In genomic region chr19:16071072-16071691, GRCh38 we compare ENCODE assay signal across 11 cellular contexts. TPM values are rescaled to one million over a fixed set of nuclear protein-coding genes. Genes with fewer than 3 reads are reported as not detected.
DNase-seq lines count a peak whose midpoint lies in the region; ATAC-seq and TF ChIP-seq lines count a peak whose summit lies in the region.
"Had no signal": no experiment of that assay in that cellular context is flagged by ENCODE, and none has a peak within 500 bp of the region (broad histone marks: within the 10 kb centered on the region; RNA-seq: fewer than 3 reads in every experiment).

No MANE protein-coding gene starts in this region.

- no peaks in the 10 kb centered on the region for H3K9me3 Mint-ChIP-seq in activated naive CD8-positive, alpha-beta T cell treated with anti-CD3 and anti-CD28 coated beads, Interleukin-2, amount 10 ng/mL, durations not matched to agents 7 days and 5 days
- no peaks in the 10 kb centered on the region for H3K9me3 Mint-ChIP-seq in activated naive CD8-positive, alpha-beta T cell treated with anti-CD3 and anti-CD28 coated beads for 36 hours
- H3K9me3 Mint-ChIP-seq in activated T-helper 17 cell treated with anti-CD3 and anti-CD28 coated beads, Interleukin-2, amount 50 U/mL, for 72 hours: no peaks in the 10 kb centered on the region
- H3K9me3 Mint-ChIP-seq: activated T-helper 1 cell treated with anti-CD3 and anti-CD28 coated beads, Interleukin-12 subunit alpha, Interleukin-12 subunit beta, Interleukin-2, Interleukin-4 antibody, amounts not matched to agents 30 ng/mL and 10 ng/mL and 1 ng/mL, durations not matched to agents 14 hours and 24 hours and 36 hours; mesothelial cell of epicardium had no signal

- no peak for ATAC-seq in activated naive CD8-positive, alpha-beta T cell treated with anti-CD3 and anti-CD28 coated beads, Interleukin-2, amount 10 ng/mL, durations not matched to agents 7 days and 5 days (ENCODE audit: low read depth)
- no peak for ATAC-seq in activated T-helper 17 cell treated with anti-CD3 and anti-CD28 coated beads, Interleukin-2, amount 50 U/mL, for 72 hours (replicated peaks)

- intact Hi-C loops in transverse colon (cut with DNase I; ENCODE audit: low total_unique reads): loop anchor here (5.0 kb wide), 1 partner anchor 256 kb away; no protein-coding TSS in a partner anchor

- no peak for DNase-seq in activated naive CD8-positive, alpha-beta T cell treated with anti-CD3 and anti-CD28 coated beads, Interleukin-2, amount 10 ng/mL, durations not matched to agents 7 days and 5 days
- DNase-seq in activated naive CD8-positive, alpha-beta T cell treated with anti-CD3 and anti-CD28 coated beads for 36 hours: no peak
- DNase-seq in coronary artery (ENCODE audit: low spot score): no peak
- peak; percentile 15 for DNase-seq in transverse colon
- DNase-seq in Kasumi-1 (lab: John Stamatoyannopoulos, UW): no peak
- DNase-seq in NCI-H146 treated with DMSO at 0.1 percent for 48 hours (lab: John Stamatoyannopoulos, UW; ENCODE audit: unreplicated experiment): no peak
- DNase-seq: NCI-H2107 had no signal

- WGBS in transverse colon (ENCODE audit: low coverage in 1 of 2), 2 donors: 90 to 100% methylated on average over 1 to 5 of the region's 9 CpGs

- H3K36me3 ChIP-seq in muscle layer of duodenum (ENCODE audit: control insufficient read depth in 1 of 2, insufficient read depth in 2 of 2, low read length in 2 of 2) (no peaks in the 10 kb centered on the region), transverse colon (no peaks in the 10 kb centered on the region)

- H3K4me3 Mint-ChIP-seq in activated naive CD8-positive, alpha-beta T cell treated with anti-CD3 and anti-CD28 coated beads, Interleukin-2, amount 10 ng/mL, durations not matched to agents 7 days and 5 days: no peak overlapping the region
- H3K4me3 Mint-ChIP-seq in activated naive CD8-positive, alpha-beta T cell treated with anti-CD3 and anti-CD28 coated beads for 36 hours: no peak overlapping the region
- no peak overlapping the region for H3K4me3 Mint-ChIP-seq in activated T-helper 17 cell treated with anti-CD3 and anti-CD28 coated beads, Interleukin-2, amount 50 U/mL, for 72 hours
- H3K4me3 Mint-ChIP-seq: mesothelial cell of epicardium had no signal

- TF ChIP-seq CTCF in coronary artery (IDR thresholded peaks at IDR 0.05) (no peak), transverse colon (IDR thresholded peaks at IDR 0.05) (no peak)

- H3K36me3 Mint-ChIP-seq in activated naive CD8-positive, alpha-beta T cell treated with anti-CD3 and anti-CD28 coated beads, Interleukin-2, amount 10 ng/mL, durations not matched to agents 7 days and 5 days: no peaks in the 10 kb centered on the region
- no peaks in the 10 kb centered on the region for H3K36me3 Mint-ChIP-seq in activated naive CD8-positive, alpha-beta T cell treated with anti-CD3 and anti-CD28 coated beads for 36 hours
- H3K36me3 Mint-ChIP-seq in activated T-helper 17 cell treated with anti-CD3 and anti-CD28 coated beads, Interleukin-2, amount 50 U/mL, for 72 hours (ENCODE audit: low read depth): peaks cover 12% of the 10 kb centered on the region
- H3K36me3 Mint-ChIP-seq: mesothelial cell of epicardium had no signal

- H3K4me3 ChIP-seq in coronary artery: peak overlapping the region; percentile 90
- peak overlapping the region in 1 of 2 donors; percentile 64 for H3K4me3 ChIP-seq in muscle layer of duodenum (ENCODE audit: low read depth in 1 of 2, low read length in 2 of 2)
- H3K4me3 ChIP-seq in transverse colon: peak overlapping the region in 2 of 4 donors; percentile 29 to 31

- H3K4me1 Mint-ChIP-seq in activated naive CD8-positive, alpha-beta T cell treated with anti-CD3 and anti-CD28 coated beads, Interleukin-2, amount 10 ng/mL, durations not matched to agents 7 days and 5 days: peaks cover 45% of the 10 kb centered on the region
- H3K4me1 Mint-ChIP-seq in activated naive CD8-positive, alpha-beta T cell treated with anti-CD3 and anti-CD28 coated beads for 36 hours: peaks cover 27% of the 10 kb centered on the region
- peaks cover 26% of the 10 kb centered on the region for H3K4me1 Mint-ChIP-seq in activated T-helper 17 cell treated with anti-CD3 and anti-CD28 coated beads, Interleukin-2, amount 50 U/mL, for 72 hours

- TF ChIP-seq POLR2A in transverse colon (IDR thresholded peaks at IDR 0.05): no peak

- H3K27ac ChIP-seq in coronary artery (peak overlapping the region; percentile 77 to 98), muscle layer of duodenum (ENCODE audit: low read length) (peak overlapping the region; percentile 83), transverse colon (peak overlapping the region; percentile 99 to 100 (median 100))

- POLR2A ChIA-PET in activated naive CD8-positive, alpha-beta T cell treated with anti-CD3 and anti-CD28 coated beads, Interleukin-2, amount 10 ng/mL, durations not matched to agents 7 days and 5 days (lab: Charles Lee): interaction anchor here (0.8 to 8.7 kb wide), 11 partner anchors 8 to 234 kb away, joined by 3 to 100 read pairs (median 8); partner anchors contain the start of genes FAM32A, HSH2D and RAB8A

- peaks cover 9 to 27% of the 10 kb centered on the region in 2 donors for H3K4me1 ChIP-seq in muscle layer of duodenum (ENCODE audit: control insufficient read depth in 1 of 2, insufficient read depth in 2 of 2, low read length in 2 of 2)
- H3K4me1 ChIP-seq in transverse colon: peaks cover 29 to 63% (median 40%) of the 10 kb centered on the region in 4 donors

- H3K27ac Mint-ChIP-seq in activated naive CD8-positive, alpha-beta T cell treated with anti-CD3 and anti-CD28 coated beads, Interleukin-2, amount 10 ng/mL, durations not matched to agents 7 days and 5 days: peak overlapping the region; percentile 7
- no peak overlapping the region for H3K27ac Mint-ChIP-seq in activated naive CD8-positive, alpha-beta T cell treated with anti-CD3 and anti-CD28 coated beads for 36 hours
- H3K27ac Mint-ChIP-seq in activated T-helper 17 cell treated with anti-CD3 and anti-CD28 coated beads, Interleukin-2, amount 50 U/mL, for 72 hours: no peak overlapping the region
- H3K27ac Mint-ChIP-seq: activated T-helper 1 cell treated with anti-CD3 and anti-CD28 coated beads, Interleukin-12 subunit alpha, Interleukin-12 subunit beta, Interleukin-2, Interleukin-4 antibody, amounts not matched to agents 30 ng/mL and 10 ng/mL and 1 ng/mL, durations not matched to agents 14 hours and 24 hours and 36 hours; mesothelial cell of epicardium had no signal

- no peak for TF ChIP-seq EP300 in transverse colon (IDR thresholded peaks at IDR 0.05; ENCODE audit: low read depth)

- H3K27me3 ChIP-seq in muscle layer of duodenum (ENCODE audit: low read depth, low read length) (no peaks in the 10 kb centered on the region), transverse colon (no peaks in the 10 kb centered on the region)

- H3K9me3 ChIP-seq in muscle layer of duodenum (ENCODE audit: control insufficient read depth in 1 of 2, low read length in 2 of 2) (no peaks in the 10 kb centered on the region), transverse colon (no peaks in the 10 kb centered on the region)

- H3K27me3 Mint-ChIP-seq in activated naive CD8-positive, alpha-beta T cell treated with anti-CD3 and anti-CD28 coated beads, Interleukin-2, amount 10 ng/mL, durations not matched to agents 7 days and 5 days: no peaks in the 10 kb centered on the region
- H3K27me3 Mint-ChIP-seq in activated naive CD8-positive, alpha-beta T cell treated with anti-CD3 and anti-CD28 coated beads for 36 hours: no peaks in the 10 kb centered on the region
- no peaks in the 10 kb centered on the region for H3K27me3 Mint-ChIP-seq in activated T-helper 17 cell treated with anti-CD3 and anti-CD28 coated beads, Interleukin-2, amount 50 U/mL, for 72 hours

- in situ Hi-C loops in transverse colon (cut with MboI; ENCODE audit: low pct_ligation_motif_present in 1 of 4, low pct_unique_long_range_greater_than_20kb in 1 of 4, low sequenced_read_pairs in 3 of 4): no loop called here

RNA-seq across cellular contexts. Expression of gene TPM4, which starts 5.1 kb away (rescaled TPM):
- 100 to 1,000 TPM; 278 to 282 TPM for total RNA-seq in activated naive CD8-positive, alpha-beta T cell treated with anti-CD3 and anti-CD28 coated beads, Interleukin-2, amount 10 ng/mL, durations not matched to agents 7 days and 5 days
- total RNA-seq in activated naive CD8-positive, alpha-beta T cell treated with anti-CD3 and anti-CD28 coated beads for 36 hours: 100 to 1,000 TPM; 203 to 204 TPM
- 100 to 1,000 TPM; 228 to 491 (median 288) TPM for total RNA-seq in transverse colon
- 100 to 1,000 TPM; 474 to 660 TPM for total RNA-seq in activated T-helper 17 cell treated with anti-CD3 and anti-CD28 coated beads, Interleukin-2, amount 50 U/mL, for 72 hours

RNA-seq across cellular contexts. Expression of gene RAB8A, which starts 40.5 kb away (rescaled TPM):
- total RNA-seq in activated naive CD8-positive, alpha-beta T cell treated with anti-CD3 and anti-CD28 coated beads, Interleukin-2, amount 10 ng/mL, durations not matched to agents 7 days and 5 days: 100 to 1,000 TPM; 133 to 153 TPM
- 100 to 1,000 TPM; 168 to 169 TPM for total RNA-seq in activated naive CD8-positive, alpha-beta T cell treated with anti-CD3 and anti-CD28 coated beads for 36 hours
- total RNA-seq in transverse colon: 100 to 1,000 TPM in 1 of 4 donors, 10 to 100 TPM in 3; 22.3 to 102 (median 67.9) TPM
- total RNA-seq in activated T-helper 17 cell treated with anti-CD3 and anti-CD28 coated beads, Interleukin-2, amount 50 U/mL, for 72 hours: 100 to 1,000 TPM; 140 to 212 TPM
